ENCODE assay signal across 1 cellular context in genomic region chr10:99619090-99619800, GRCh38.
TF ChIP-seq lines count a peak whose summit lies in the region.

No MANE protein-coding gene starts in this region.

TF ChIP-seq in HCT116, 20 proteins besides CTCF, POLR2A, EP300 and RAD21 (continued from another document):
- TF ChIP-seq EZH2phosphoT487 (IDR thresholded peaks at IDR 0.05; ENCODE audit: borderline replicate concordance) (no peak), SIN3A (IDR thresholded peaks at IDR 0.05; ENCODE audit: low read depth) (no peak), ZNF274 (IDR thresholded peaks at IDR 0.05; ENCODE audit: low read depth, low read length) (no peak), CEBPB (IDR thresholded peaks at IDR 0.05; ENCODE audit: low read depth) (no peak), ZBTB33 (IDR thresholded peaks at IDR 0.05; ENCODE audit: extremely low read depth, insufficient replicate concordance, low read length) (no peak), ELF1 (IDR thresholded peaks at IDR 0.05; ENCODE audit: borderline replicate concordance, low read depth) (no peak)
